In genomic region chr6:43804550-43805223, GRCh38 we compare ENCODE assay signal across 23 cellular contexts. TPM values are rescaled to one million over a fixed set of nuclear protein-coding genes. Genes with fewer than 3 reads are reported as not detected.
DNase-seq lines count a peak whose midpoint lies in the region; ATAC-seq and TF ChIP-seq lines count a peak whose summit lies in the region.
"Had no signal": no experiment of that assay in that cellular context is flagged by ENCODE, and none has a peak within 500 bp of the region (broad histone marks: within the 10 kb centered on the region; RNA-seq: fewer than 3 reads in every experiment).

No MANE protein-coding gene starts in this region.

- TF ChIP-seq POLR2A in gastroesophageal sphincter (IDR thresholded peaks at IDR 0.05) (no peak), lower leg skin (IDR thresholded peaks at IDR 0.05) (no peak)

- H3K27ac Mint-ChIP-seq in Caco-2 (ENCODE audit: unreplicated experiment), result peak overlapping the region; percentile 93
- H3K27ac Mint-ChIP-seq: activated CD4-positive, alpha-beta memory T cell treated with anti-CD3 and anti-CD28 coated beads, Interleukin-2, amount 10 ng/mL, durations not matched to agents 7 days and 5 days; activated naive CD4-positive, alpha-beta T cell treated with anti-CD3 and anti-CD28 coated beads, Interleukin-2, amount 10 ng/mL, durations not matched to agents 7 days and 5 days; effector memory CD8-positive, alpha-beta T cell; T-helper 1 cell treated with Interleukin-12 subunit alpha and Interleukin-12 subunit beta and Interleukin-4 antibody, amounts not matched to agents 30 μg/mL and 1 μg/mL, for 36 hours had no signal

- H3K4me1 Mint-ChIP-seq in Caco-2 (ENCODE audit: low read depth, unreplicated experiment), result peaks cover 87% of the 10 kb centered on the region

- no peaks in the 10 kb centered on the region for H3K79me2 ChIP-seq in parathyroid adenoma

- POLR2A ChIA-PET in Caco-2 (lab: Charles Lee), result interaction anchor here (0.5 to 1.9 kb wide), 9 partner anchors 22 to 583 kb away, joined by 3 to 10 read pairs (median 5); partner anchors contain the start of genes CDC5L, HSP90AB1 and VEGFA

- H3K27me3 ChIP-seq in Caco-2 (replicated peaks; ENCODE audit: control insufficient read depth, insufficient read depth, low read length) (no peaks in the 10 kb centered on the region), parathyroid adenoma (ENCODE audit: control insufficient read depth, insufficient read depth, low read length) (no peaks in the 10 kb centered on the region), gastroesophageal sphincter (no peaks in the 10 kb centered on the region), SJCRH30 (no peaks in the 10 kb centered on the region)
- H3K27me3 ChIP-seq: ascending aorta had no signal

- no peak overlapping the region for H3K4me3 ChIP-seq in Caco-2 (ENCODE audit: low read depth, low read length)
- peak overlapping the region; percentile 13 for H3K4me3 ChIP-seq in parathyroid adenoma (ENCODE audit: low read depth, low read length)
- no peak overlapping the region for H3K4me3 ChIP-seq in gastroesophageal sphincter
- no peak overlapping the region for H3K4me3 ChIP-seq in SJCRH30
- H3K4me3 ChIP-seq in lower leg skin (ENCODE audit: low read depth, poor library complexity, severe bottlenecking), result no peak overlapping the region
- H3K4me3 ChIP-seq: ascending aorta, GM23248, psoas muscle had no signal

- H3K4me1 ChIP-seq in Caco-2, result peaks cover 94% of the 10 kb centered on the region
- H3K4me1 ChIP-seq in parathyroid adenoma, result peaks cover 75% of the 10 kb centered on the region
- no peaks in the 10 kb centered on the region for H3K4me1 ChIP-seq in gastroesophageal sphincter
- peaks cover 46% of the 10 kb centered on the region for H3K4me1 ChIP-seq in SJCRH30
- H3K4me1 ChIP-seq: ascending aorta had no signal

- H2AFZ ChIP-seq in parathyroid adenoma, result no peak overlapping the region
- H2AFZ ChIP-seq: GM23248 had no signal

- no peaks in the 10 kb centered on the region for H3K27me3 Mint-ChIP-seq in Caco-2 (ENCODE audit: insufficient read depth, unreplicated experiment)
- H3K27me3 Mint-ChIP-seq: effector memory CD8-positive, alpha-beta T cell had no signal

- H3K9me3 Mint-ChIP-seq in Caco-2 (ENCODE audit: unreplicated experiment), result no peaks in the 10 kb centered on the region
- H3K9me3 Mint-ChIP-seq: activated CD4-positive, alpha-beta memory T cell treated with anti-CD3 and anti-CD28 coated beads, Interleukin-2, amount 10 ng/mL, durations not matched to agents 7 days and 5 days; activated naive CD4-positive, alpha-beta T cell treated with anti-CD3 and anti-CD28 coated beads, Interleukin-2, amount 10 ng/mL, durations not matched to agents 7 days and 5 days; activated T-cell treated with anti-CD3 and anti-CD28 coated beads, Interleukin-2, amount 50 U/mL, for 4 hours; effector memory CD8-positive, alpha-beta T cell; nephron; T-helper 1 cell treated with Interleukin-12 subunit alpha and Interleukin-12 subunit beta and Interleukin-4 antibody, amounts not matched to agents 30 μg/mL and 1 μg/mL, for 36 hours had no signal

- no peak overlapping the region for H3K9ac ChIP-seq in parathyroid adenoma
- H3K9ac ChIP-seq: GM23248 had no signal

- peak overlapping the region; percentile 59 for H3K4me3 Mint-ChIP-seq in Caco-2 (ENCODE audit: unreplicated experiment)
- H3K4me3 Mint-ChIP-seq: activated CD4-positive, alpha-beta memory T cell treated with anti-CD3 and anti-CD28 coated beads, Interleukin-2, amount 10 ng/mL, durations not matched to agents 7 days and 5 days; activated naive CD4-positive, alpha-beta T cell treated with anti-CD3 and anti-CD28 coated beads, Interleukin-2, amount 10 ng/mL, durations not matched to agents 7 days and 5 days; activated T-cell treated with anti-CD3 and anti-CD28 coated beads, Interleukin-2, amount 50 U/mL, for 4 hours; effector memory CD8-positive, alpha-beta T cell; nephron; T-helper 1 cell treated with Interleukin-12 subunit alpha and Interleukin-12 subunit beta and Interleukin-4 antibody, amounts not matched to agents 30 μg/mL and 1 μg/mL, for 36 hours had no signal

- peak overlapping the region; percentile 60 for H3K4me2 ChIP-seq in parathyroid adenoma (ENCODE audit: low read length)

- CTCF ChIA-PET in Caco-2 (lab: Charles Lee), result interaction anchor here (0.6 to 2.2 kb wide), 10 partner anchors 12 to 781 kb away, joined by 3 to 8 read pairs (median 5); partner anchors contain the start of gene VEGFA

- peak; percentile 91 to 96 for DNase-seq in Caco-2
- peak; percentile 21 for DNase-seq in NCI-H69 (lab: John Stamatoyannopoulos, UW)
- DNase-seq in left colon, result peak; percentile 66 to 86
- DNase-seq in SJCRH30, result no peak
- DNase-seq in lower leg skin (ENCODE audit: low spot score in 2 of 2), result no peak
- DNase-seq: activated CD4-positive, alpha-beta memory T cell treated with anti-CD3 and anti-CD28 coated beads, Interleukin-2, amount 10 ng/mL, durations not matched to agents 7 days and 5 days; activated naive CD4-positive, alpha-beta T cell treated with anti-CD3 and anti-CD28 coated beads, Interleukin-2, amount 10 ng/mL, durations not matched to agents 7 days and 5 days; activated T-cell treated with anti-CD3 and anti-CD28 coated beads, Interleukin-2, amount 50 U/mL, for 4 hours; effector memory CD8-positive, alpha-beta T cell; glutamatergic neuron; NCI-H1105; NCI-H2107; NCI-H526 treated with DMSO at 0.1 percent for 48 hours; psoas muscle; SHP77; substantia nigra had no signal

- H3K9me3 ChIP-seq in Caco-2, result no peaks in the 10 kb centered on the region
- H3K9me3 ChIP-seq in parathyroid adenoma (ENCODE audit: control insufficient read depth, low read length), result no peaks in the 10 kb centered on the region
- no peaks in the 10 kb centered on the region for H3K9me3 ChIP-seq in gastroesophageal sphincter
- H3K9me3 ChIP-seq in SJCRH30 (replicated peaks), result no peaks in the 10 kb centered on the region
- H3K9me3 ChIP-seq: ascending aorta, psoas muscle had no signal

- WGBS in gastroesophageal sphincter (ENCODE audit: low coverage in 1 of 2), 2 donors, result 83 to 100% methylated on average over 1 to 3 of the region's 4 CpGs
- WGBS in lower leg skin, 2 donors, result 96% methylated on average over 4 of the region's 4 CpGs

- no peak for TF ChIP-seq EP300 in gastroesophageal sphincter (IDR thresholded peaks at IDR 0.05)

- ATAC-seq in left colon, result peak; percentile 63
- no peak for ATAC-seq in gastroesophageal sphincter
- no peak for ATAC-seq in GM21723 (IDR thresholded peaks at IDR 0.05; ENCODE audit: unreplicated experiment)
- ATAC-seq: activated T-cell treated with anti-CD3 and anti-CD28 coated beads, Interleukin-2, amount 50 U/mL, for 4 hours; effector memory CD8-positive, alpha-beta T cell; psoas muscle had no signal

- no TSS peak for BruUV-seq in Caco-2 (replicated peaks; lab: Mats Ljungman, UMichigan)

- H3K36me3 ChIP-seq in Caco-2 (ENCODE audit: control insufficient read depth, insufficient read depth, low read length), result no peaks in the 10 kb centered on the region
- H3K36me3 ChIP-seq in parathyroid adenoma (ENCODE audit: control insufficient read depth, insufficient read depth, low read length), result no peaks in the 10 kb centered on the region
- H3K36me3 ChIP-seq in gastroesophageal sphincter, result no peaks in the 10 kb centered on the region
- no peaks in the 10 kb centered on the region for H3K36me3 ChIP-seq in SJCRH30
- H3K36me3 ChIP-seq: ascending aorta had no signal

- intact Hi-C loops in Caco-2 (cut with micrococcal nuclease; ENCODE audit: unreplicated experiment), result loop anchor here (1.0 kb wide), 2 partner anchors 29 to 123 kb away; no protein-coding TSS in a partner anchor
- intact Hi-C loops in left colon (cut with DNase I, micrococcal nuclease), result no loop called here
- intact Hi-C loops in lower leg skin (cut with DNase I; ENCODE audit: low total_unique reads), result no loop called here

- no peak for TF ChIP-seq CTCF in Caco-2 (IDR thresholded peaks at IDR 0.05; ENCODE audit: insufficient read depth in 1 of 2, low read depth in 1 of 2, low read length in 1 of 2, severe bottlenecking in 1 of 2, unreplicated experiment in 1 of 2)
- TF ChIP-seq CTCF in parathyroid adenoma (IDR thresholded peaks at IDR 0.05), result no peak
- no peak for TF ChIP-seq CTCF in gastroesophageal sphincter (IDR thresholded peaks at IDR 0.05)
- TF ChIP-seq CTCF in lower leg skin (IDR thresholded peaks at IDR 0.05), result no peak

- H3K27ac ChIP-seq in parathyroid adenoma (peak overlapping the region; percentile 25), gastroesophageal sphincter (no peak overlapping the region), SJCRH30 (no peak overlapping the region)
- H3K27ac ChIP-seq: ascending aorta, GM23248, psoas muscle had no signal

- peaks cover 5% of the 10 kb centered on the region for H3K36me3 Mint-ChIP-seq in Caco-2 (ENCODE audit: insufficient read depth, unreplicated experiment)
- H3K36me3 Mint-ChIP-seq: activated naive CD4-positive, alpha-beta T cell treated with anti-CD3 and anti-CD28 coated beads, Interleukin-2, amount 10 ng/mL, durations not matched to agents 7 days and 5 days had no signal

RNA-seq across cellular contexts. Expression of gene VEGFA, which starts 34.7 kb away (rescaled TPM):
- total RNA-seq in Caco-2 (2022) (172 and 174 TPM in 2 replicates), left colon (100 to 1,000 TPM; 107 to 110 TPM), gastroesophageal sphincter (10 to 100 TPM; 32.2 to 66.2 (median 40.1) TPM), lower leg skin (10 to 100 TPM; 36.2 to 91.3 (median 70.4) TPM)
- total RNA-seq in SJCRH30 (2014; rRNA removed; shearing (Covaris generic)), result 27.0 and 31.6 TPM in 2 replicates

Comparison
In these comparisons a context has a peak if more than half of its experiments do, and no peak if none do; other contexts are left out.
1. DNase-seq: peak in Caco-2 (2 of 2), NCI-H69 (single experiment) and left colon (2 of 2); none in SJCRH30 (0 of 2) and lower leg skin (0 of 2).